ENCODE assay signal across 8 cellular contexts in the genomic region with DNA sequence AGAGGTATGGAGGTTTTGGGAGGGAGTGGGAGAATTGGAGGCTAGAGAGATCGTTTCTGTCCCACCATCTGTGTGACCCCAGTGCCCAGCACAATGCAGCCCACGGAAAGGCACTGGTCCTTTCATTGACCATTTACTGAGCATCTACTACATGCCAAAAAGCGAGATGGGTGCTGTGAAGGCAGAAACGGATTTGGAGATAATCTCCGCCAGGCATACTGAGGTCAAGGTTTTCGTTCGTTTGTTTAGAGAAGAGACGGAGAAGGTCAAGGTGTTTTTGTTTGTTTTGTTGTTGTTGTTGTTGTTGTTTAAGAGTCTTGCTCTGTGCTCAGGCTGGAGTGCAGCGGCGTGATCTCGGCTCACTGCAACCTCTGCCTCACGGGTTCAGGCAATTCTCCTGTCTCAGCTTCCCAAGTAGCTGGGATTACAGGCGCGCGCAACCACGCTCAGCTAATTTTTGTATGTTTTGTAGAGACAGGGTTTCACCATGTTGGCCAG. TPM values are rescaled to one million over a fixed set of nuclear protein-coding genes. Genes with fewer than 3 reads are reported as not detected.
DNase-seq lines count a peak whose midpoint lies in the region; ATAC-seq, FAIRE-seq and TF ChIP-seq lines count a peak whose summit lies in the region.

No MANE protein-coding gene starts in this region.

- intact Hi-C loops in dendritic cell treated with granulocyte-macrophage colony-stimulating factor and Interleukin-4, amounts not matched to agents 40 ng/mL and 50 ng/mL, for 4 days (cut with micrococcal nuclease) = no loop called here
- intact Hi-C loops in natural killer cell (cut with micrococcal nuclease) = no loop called here

- no peak for FAIRE-seq in HTR-8/SVneo (lab: Jason Lieb, UNC)

- ATAC-seq in natural killer cell (no peak), HG02571 (IDR thresholded peaks at IDR 0.05; ENCODE audit: unreplicated experiment) (no peak)

- H3K27me3 Mint-ChIP-seq in dendritic cell treated with granulocyte-macrophage colony-stimulating factor and Interleukin-4, amounts not matched to agents 40 ng/mL and 50 ng/mL, for 4 days = peaks cover 8% of the 10 kb centered on the region
- H3K27me3 Mint-ChIP-seq in natural killer cell (ENCODE audit: low read depth in 2 of 2) = peaks cover 0 to 3% of the 10 kb centered on the region in 2 donors

- no peak for TF ChIP-seq CTCF in AG10803 (conservative IDR thresholded peaks at IDR 0.05; ENCODE audit: low read length)
- TF ChIP-seq CTCF in LNCaP clone FGC (IDR thresholded peaks at IDR 0.05; ENCODE audit: control insufficient read depth, extremely low read depth, insufficient read depth) = no peak
- no peak for TF ChIP-seq CTCF in natural killer cell (IDR thresholded peaks at IDR 0.05)

- peak overlapping the region; percentile 96 for H3K27ac Mint-ChIP-seq in dendritic cell treated with granulocyte-macrophage colony-stimulating factor and Interleukin-4, amounts not matched to agents 40 ng/mL and 50 ng/mL, for 4 days
- peak overlapping the region; percentile 94 for H3K27ac Mint-ChIP-seq in natural killer cell

- peaks cover 6% of the 10 kb centered on the region for H3K9me3 Mint-ChIP-seq in dendritic cell treated with granulocyte-macrophage colony-stimulating factor and Interleukin-4, amounts not matched to agents 40 ng/mL and 50 ng/mL, for 4 days
- no peaks in the 10 kb centered on the region for H3K9me3 Mint-ChIP-seq in natural killer cell

- no peak for DNase-seq in AG10803 (ENCODE audit: low read depth)
- DNase-seq in LNCaP clone FGC (ENCODE audit: low read depth) = no peak
- no peak for DNase-seq in natural killer cell
- no peak for DNase-seq in HTR-8/SVneo (ENCODE audit: insufficient read length, low spot score)
- DNase-seq in NCI-H345 treated with DMSO at 0.1 percent for 48 hours (lab: John Stamatoyannopoulos, UW; ENCODE audit: unreplicated experiment) = no peak
- no peak for DNase-seq in SW 1271 (lab: John Stamatoyannopoulos, UW)

- peaks cover 32% of the 10 kb centered on the region for H3K4me1 Mint-ChIP-seq in dendritic cell treated with granulocyte-macrophage colony-stimulating factor and Interleukin-4, amounts not matched to agents 40 ng/mL and 50 ng/mL, for 4 days (ENCODE audit: low read depth)
- peaks cover 41 to 42% of the 10 kb centered on the region in 2 donors for H3K4me1 Mint-ChIP-seq in natural killer cell

- peaks cover 34% of the 10 kb centered on the region for H3K36me3 Mint-ChIP-seq in dendritic cell treated with granulocyte-macrophage colony-stimulating factor and Interleukin-4, amounts not matched to agents 40 ng/mL and 50 ng/mL, for 4 days (ENCODE audit: low read depth)
- H3K36me3 Mint-ChIP-seq in natural killer cell = no peaks in the 10 kb centered on the region

- peak overlapping the region; percentile 97 for H3K4me3 Mint-ChIP-seq in dendritic cell treated with granulocyte-macrophage colony-stimulating factor and Interleukin-4, amounts not matched to agents 40 ng/mL and 50 ng/mL, for 4 days
- peak overlapping the region; percentile 92 for H3K4me3 Mint-ChIP-seq in natural killer cell

- peak overlapping the region; percentile 91 for H3K4me3 ChIP-seq in AG10803 (ENCODE audit: low read length)
- H3K4me3 ChIP-seq in LNCaP clone FGC (ENCODE audit: low read depth, low read length) = peak overlapping the region; percentile 96

RNA-seq across cellular contexts. Expression of a gene that starts 0.6 kb away (rescaled TPM):
- 10 to 100 TPM; 42.1 to 61.0 (median 57.2) TPM for total RNA-seq in natural killer cell

RNA-seq across cellular contexts. Expression of a gene that starts 56.2 kb away (rescaled TPM):
- total RNA-seq in natural killer cell = 10 to 100 TPM in 2 of 3 donors, 1 to 10 TPM in 1; 8.9 to 13.9 (median 12.0) TPM
